Comparison of ENCODE assay signal across 22 cellular contexts in the genomic region with DNA sequence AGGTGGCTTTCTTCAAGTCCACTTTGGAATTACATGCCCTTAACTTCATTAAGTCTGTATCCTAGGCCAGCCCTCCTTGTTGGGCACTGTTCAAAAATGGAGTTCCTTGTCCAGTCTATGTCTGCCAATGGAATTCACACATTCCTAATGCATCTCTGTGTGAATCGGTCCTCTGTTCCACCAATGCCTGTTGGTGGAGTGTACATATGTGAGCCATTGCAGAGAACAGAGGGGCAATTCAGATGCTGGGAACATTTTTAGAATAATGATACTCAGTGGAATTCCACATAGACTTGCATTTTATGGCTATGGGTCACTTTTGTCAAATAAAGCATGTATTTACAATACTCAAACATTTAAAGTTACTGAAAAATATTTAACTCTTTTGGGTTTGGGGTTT.
DNase-seq lines count a peak whose midpoint lies in the region; ATAC-seq lines count a peak whose summit lies in the region.
"Had no signal": no experiment of that assay in that cellular context is flagged by ENCODE, and none has a peak within 500 bp of the region (broad histone marks: within the 10 kb centered on the region; RNA-seq: fewer than 3 reads in every experiment).

No MANE protein-coding gene starts in this region.

- no peaks in the 10 kb centered on the region for H3K27me3 ChIP-seq in SJCRH30
- H3K27me3 ChIP-seq: BLaER1 treated with 17β-estradiol and CSF1 and Interleukin-3, amounts not matched to agents 10 nM and 100 nM; MG63; Peyer's patch had no signal

- H3K4me1 ChIP-seq in SJCRH30 = no peaks in the 10 kb centered on the region; the same call in 1 of the 2 replicates
- H3K4me1 ChIP-seq: A549, Peyer's patch had no signal

- DNase-seq in EH (ENCODE audit: low read depth) = peak; percentile 22
- peak; percentile 76 for DNase-seq in epidermal melanocyte (ENCODE audit: insufficient read length, low spot score)
- DNase-seq in medulla oblongata (ENCODE audit: extremely low spot score) = peak; percentile 79
- no peak for DNase-seq in sciatic nerve (ENCODE audit: low spot score)
- no peak for DNase-seq in A172 (ENCODE audit: low spot score)
- no peak for DNase-seq in SJCRH30
- DNase-seq in cerebellar nuclear complex (lab: John Stamatoyannopoulos, UW) = no peak
- no peak for DNase-seq in GM19240 (ENCODE audit: insufficient read length, low spot score)
- DNase-seq: CD8-positive, alpha-beta T cell; H9; MG63; NCI-H1092; NCI-H1436 treated with DMSO at 0.1 percent for 48 hours; NCI-H2029; NCI-H2171; NCI-H526; Peyer's patch; Right ventricle myocardium superior; SK-N-SH had no signal

- no peak overlapping the region for H3K27ac ChIP-seq in SJCRH30
- H3K27ac ChIP-seq: BLaER1 treated with 17β-estradiol and CSF1 and Interleukin-3, amounts not matched to agents 10 nM and 100 nM; HL-60; Peyer's patch had no signal

- H3K4me3 ChIP-seq in SJCRH30 = no peak overlapping the region
- H3K4me3 ChIP-seq: A549; BLaER1 treated with 17β-estradiol and CSF1 and Interleukin-3, amounts not matched to agents 10 nM and 100 nM; MG63; Peyer's patch had no signal

- intact Hi-C loops in sciatic nerve (cut with DNase I) = no loop called here

- H3K36me3 ChIP-seq in SJCRH30 = no peaks in the 10 kb centered on the region
- H3K36me3 ChIP-seq: BLaER1 treated with 17β-estradiol and CSF1 and Interleukin-3, amounts not matched to agents 10 nM and 100 nM; MG63; Peyer's patch had no signal

- H3K9me3 ChIP-seq in SJCRH30 (replicated peaks) = no peaks in the 10 kb centered on the region; the same call in 1 of the 2 replicates
- H3K9me3 ChIP-seq: A549; BLaER1 treated with 17β-estradiol and CSF1 and Interleukin-3, amounts not matched to agents 10 nM and 100 nM; MG63; Peyer's patch; SK-N-SH had no signal

- ATAC-seq in sciatic nerve = peak; percentile 35
- ATAC-seq: A549; CD8-positive, alpha-beta T cell had no signal

Comparison
In these comparisons a context has a peak if more than half of its experiments do, and no peak if none do; other contexts are left out.
1. DNase-seq: peak in EH (single experiment), epidermal melanocyte (single experiment) and medulla oblongata (single experiment); none in sciatic nerve (single experiment), A172 (single experiment), SJCRH30 (0 of 2), cerebellar nuclear complex (0 of 2) and GM19240 (single experiment).